ENCODE assay signal across 1 cellular context in genomic region chr1:214523124-214523824, GRCh38.
TF ChIP-seq lines count a peak whose summit lies in the region.

No MANE protein-coding gene starts in this region.

TF ChIP-seq in GM12878, 131 proteins besides CTCF, POLR2A, EP300 and RAD21 (continued from another document):
- TF ChIP-seq FOS (IDR thresholded peaks at IDR 0.05; ENCODE audit: borderline replicate concordance, extremely low read depth, insufficient read length) = no peak
- TF ChIP-seq E4F1 (IDR thresholded peaks at IDR 0.05; ENCODE audit: borderline replicate concordance, partially characterized antibody) = no peak
- no peak for TF ChIP-seq MYC (IDR thresholded peaks at IDR 0.05; ENCODE audit: insufficient read depth, insufficient read length, insufficient replicate concordance, low read length, severe bottlenecking)
- TF ChIP-seq CBFB (IDR thresholded peaks at IDR 0.05; ENCODE audit: low read depth) = no peak
- TF ChIP-seq SUPT20H (IDR thresholded peaks at IDR 0.05; ENCODE audit: borderline replicate concordance, control insufficient read depth, low read depth, low read length) = no peak
- TF ChIP-seq SMAD5 (IDR thresholded peaks at IDR 0.05; ENCODE audit: low read depth) = no peak
- TF ChIP-seq IKZF1 (conservative IDR thresholded peaks at IDR 0.05) = peak; percentile 27; the same call in 1 of the 2 replicates
- no peak for TF ChIP-seq DPF2 (IDR thresholded peaks at IDR 0.05)
- no peak for TF ChIP-seq MXI1 (IDR thresholded peaks at IDR 0.05; ENCODE audit: low read depth, low read length)
- no peak for TF ChIP-seq IRF4 (IDR thresholded peaks at IDR 0.05; ENCODE audit: low read depth, low read length)
- TF ChIP-seq NR2F1 (conservative IDR thresholded peaks at IDR 0.05) = peak; percentile 89
- TF ChIP-seq RUNX3 (IDR thresholded peaks at IDR 0.05; ENCODE audit: low read length) = no peak
- no peak for TF ChIP-seq HDAC2 (IDR thresholded peaks at IDR 0.05)
- TF ChIP-seq TARDBP (IDR thresholded peaks at IDR 0.05; ENCODE audit: borderline replicate concordance) = no peak
- TF ChIP-seq MTA2 (IDR thresholded peaks at IDR 0.05; ENCODE audit: low read depth) = 0 out of 2 replicates have a peak, but pooled peaks have one; percentile 9
